Comparison of ENCODE assay signal across 8 cellular contexts in genomic region chr20:36745927-36746659, GRCh38.
A peak's percentile ranks its signal among the peaks of the same experiment; 100 is the strongest.
DNase-seq lines count a peak whose midpoint lies in the region; ATAC-seq lines count a peak whose summit lies in the region.

Gene NDRG3, minus strand, starts transcription at chr20:36746090. Its CDS starts 24,355 bp downstream, at chr20:36721735.

- no peaks in the 10 kb centered on the region for H3K27me3 ChIP-seq in effector memory CD4-positive, alpha-beta T cell (replicated peaks; ENCODE audit: control insufficient read depth, insufficient read depth, low read length, poor library complexity, severe bottlenecking)

- H3K4me1 ChIP-seq in effector memory CD4-positive, alpha-beta T cell (ENCODE audit: control insufficient read depth, insufficient read depth, low read length, poor library complexity, severe bottlenecking): peaks cover 17% of the 10 kb centered on the region

- peak within 1 kb of the TSS; percentile 92 for H3K4me3 Mint-ChIP-seq in memory B cell

- H3K4me3 ChIP-seq in effector memory CD4-positive, alpha-beta T cell (ENCODE audit: insufficient read depth, low read depth, low read length, poor library complexity, severe bottlenecking): peak within 1 kb of the TSS; percentile 85

- H3K27ac Mint-ChIP-seq in memory B cell: peak within 1 kb of the TSS; percentile 67

- no peaks in the 10 kb centered on the region for H3K27me3 Mint-ChIP-seq in memory B cell

- no peaks in the 10 kb centered on the region for H3K36me3 Mint-ChIP-seq in memory B cell

- H3K9me3 Mint-ChIP-seq in memory B cell: no peaks in the 10 kb centered on the region

- peaks cover 15% of the 10 kb centered on the region for H3K4me1 Mint-ChIP-seq in memory B cell

- ATAC-seq in GM19467 (IDR thresholded peaks at IDR 0.05; ENCODE audit: unreplicated experiment): peak; percentile 85
- ATAC-seq in memory B cell (ENCODE audit: low read depth): peak; percentile 97

- H3K36me3 ChIP-seq in effector memory CD4-positive, alpha-beta T cell (ENCODE audit: control insufficient read depth, insufficient read depth, low read length): no peaks in the 10 kb centered on the region

- H3K9me3 ChIP-seq in effector memory CD4-positive, alpha-beta T cell (ENCODE audit: control insufficient read depth, low read length): no peaks in the 10 kb centered on the region

- DNase-seq in CMK (ENCODE audit: low read depth) (peak; percentile 74), HS-5 (ENCODE audit: low read depth) (peak; percentile 53), NK-92 (lab: John Stamatoyannopoulos, UW; ENCODE audit: unreplicated experiment) (peak; percentile 44), memory B cell (ENCODE audit: low spot score in 2 of 2) (peak; percentile 77 to 88)
- peak; percentile 92 for DNase-seq in activated CD8-positive, alpha-beta memory T cell treated with anti-CD3 and anti-CD28 coated beads for 24 hours
- peak; percentile 86 to 91 (median 89) for DNase-seq in effector memory CD4-positive, alpha-beta T cell
- peak; percentile 76 for DNase-seq in stimulated activated CD8-positive, alpha-beta memory T cell treated with anti-CD3 and anti-CD28 coated beads, Interleukin-12 subunit alpha, Interleukin-12 subunit beta, amount 100 ng/mL, for 24 hours (ENCODE audit: extremely low read depth)

- H3K27ac ChIP-seq in effector memory CD4-positive, alpha-beta T cell (ENCODE audit: insufficient read depth, low read length, poor library complexity, severe bottlenecking): peak within 1 kb of the TSS; percentile 66

Comparison
In these comparisons a context has a peak if more than half of its experiments do, and no peak if none do; other contexts are left out.
1. Peak in every context shown above with its lines: DNase-seq, ATAC-seq, H3K4me3 ChIP-seq and H3K27ac ChIP-seq.